Comparison of ENCODE assay signal across 14 cellular contexts in genomic region chr13:42137856-42138537, GRCh38.
A peak's percentile ranks its signal among the peaks of the same experiment; 100 is the strongest.
DNase-seq lines count a peak whose midpoint lies in the region; ATAC-seq and TF ChIP-seq lines count a peak whose summit lies in the region.
"Had no signal": no experiment of that assay in that cellular context is flagged by ENCODE, and none has a peak within 500 bp of the region (broad histone marks: within the 10 kb centered on the region; RNA-seq: fewer than 3 reads in every experiment).

No MANE protein-coding gene starts in this region.

- peaks cover 18% of the 10 kb centered on the region for H3K36me3 Mint-ChIP-seq in activated naive CD8-positive, alpha-beta T cell treated with anti-CD3 and anti-CD28 coated beads, Interleukin-2, amount 50 U/mL, for 24 hours (ENCODE audit: low read depth)
- H3K36me3 Mint-ChIP-seq: natural killer cell had no signal

- no peak overlapping the region for H2BK5ac ChIP-seq in mesenchymal stem cell (ENCODE audit: low read depth, low read length, poor library complexity, severe bottlenecking)

- H3K4me1 ChIP-seq in mesenchymal stem cell (ENCODE audit: control insufficient read depth, insufficient read depth, low read depth, low read length) = peaks cover 8% of the 10 kb centered on the region
- H3K4me1 ChIP-seq: tibial nerve had no signal

- no peak overlapping the region for H3K4ac ChIP-seq in mesenchymal stem cell (ENCODE audit: low read depth in 1 of 2, low read length in 2 of 2)

- no peak overlapping the region for H2BK12ac ChIP-seq in mesenchymal stem cell (ENCODE audit: low read length in 2 of 2)

- no peak overlapping the region for H3K14ac ChIP-seq in mesenchymal stem cell (ENCODE audit: low read length in 2 of 2)

- H3K4me3 Mint-ChIP-seq in activated naive CD8-positive, alpha-beta T cell treated with anti-CD3 and anti-CD28 coated beads, Interleukin-2, amount 50 U/mL, for 24 hours = no peak overlapping the region
- H3K4me3 Mint-ChIP-seq: central memory CD8-positive, alpha-beta T cell; natural killer cell had no signal

- H3K4me3 ChIP-seq in mesenchymal stem cell (ENCODE audit: insufficient read depth in 1 of 2, low read depth in 1 of 2, low read length in 2 of 2) = no peak overlapping the region
- H3K4me3 ChIP-seq in H7 (ENCODE audit: insufficient read depth, low read depth, low read length) = no peak overlapping the region
- H3K4me3 ChIP-seq: SJCRH30, tibial nerve had no signal

- H3K27me3 ChIP-seq in mesenchymal stem cell (ENCODE audit: control insufficient read depth in 1 of 2, insufficient read depth in 1 of 2, low read length in 2 of 2) = no peaks in the 10 kb centered on the region
- no peaks in the 10 kb centered on the region for H3K27me3 ChIP-seq in H7 (ENCODE audit: control insufficient read depth, insufficient read depth, low read length)
- H3K27me3 ChIP-seq: SJCRH30, tibial nerve had no signal

- H4K91ac ChIP-seq in mesenchymal stem cell (ENCODE audit: low read length) = no peak overlapping the region

- H3K27ac ChIP-seq in mesenchymal stem cell (ENCODE audit: low read length, poor library complexity, severe bottlenecking) = no peak overlapping the region
- H3K27ac ChIP-seq: SJCRH30, tibial nerve had no signal

- H3K18ac ChIP-seq in mesenchymal stem cell (ENCODE audit: low read depth in 1 of 2, low read length in 2 of 2) = no peak overlapping the region

- WGBS in mesenchymal stem cell = 98% methylated on average over 3 of the region's 3 CpGs

- ATAC-seq in HG02642 (IDR thresholded peaks at IDR 0.05; ENCODE audit: poor library complexity, unreplicated experiment) (peak; percentile 54), left lobe of liver (no peak)
- ATAC-seq in activated naive CD8-positive, alpha-beta T cell treated with anti-CD3 and anti-CD28 coated beads, Interleukin-2, amount 50 U/mL, for 24 hours = peak; percentile 44
- ATAC-seq: left ventricle myocardium superior, natural killer cell had no signal

- no peak overlapping the region for H3K23ac ChIP-seq in mesenchymal stem cell (ENCODE audit: low read length in 2 of 2)

- DNase-seq in GM10266 (ENCODE audit: extremely low spot score) (peak; percentile 22), mesenchymal stem cell (peak; percentile 56), NCI-H2029 treated with DMSO at 0.1 percent for 48 hours (lab: John Stamatoyannopoulos, UW) (no peak), NCI-H345 treated with DMSO at 0.1 percent for 48 hours (lab: John Stamatoyannopoulos, UW; ENCODE audit: unreplicated experiment) (no peak), H7 (no peak), left lobe of liver (ENCODE audit: low spot score) (no peak)
- no peak for DNase-seq in activated naive CD8-positive, alpha-beta T cell treated with anti-CD3 and anti-CD28 coated beads, Interleukin-2, amount 50 U/mL, for 24 hours
- DNase-seq: activated naive CD4-positive, alpha-beta T cell treated with Interleukin-2 at 50 U/mL for 16 hours; left ventricle myocardium superior; natural killer cell; SJCRH30 had no signal

- no peak overlapping the region for H2AFZ ChIP-seq in mesenchymal stem cell (ENCODE audit: low read depth, low read length)

- H3K79me1 ChIP-seq in mesenchymal stem cell (replicated peaks; ENCODE audit: low read length, poor library complexity, severe bottlenecking) = peaks cover 13% of the 10 kb centered on the region

- H2BK15ac ChIP-seq in mesenchymal stem cell (ENCODE audit: low read depth, poor library complexity, severe bottlenecking) = no peak overlapping the region

- H3K4me1 Mint-ChIP-seq in activated naive CD8-positive, alpha-beta T cell treated with anti-CD3 and anti-CD28 coated beads, Interleukin-2, amount 50 U/mL, for 24 hours = peaks cover 36% of the 10 kb centered on the region
- H3K4me1 Mint-ChIP-seq: natural killer cell had no signal

- H2AK5ac ChIP-seq in mesenchymal stem cell (ENCODE audit: low read length, severe bottlenecking) = no peak overlapping the region

- no peak overlapping the region for H3K4me2 ChIP-seq in mesenchymal stem cell (ENCODE audit: low read length, poor library complexity, severe bottlenecking)

- no peaks in the 10 kb centered on the region for H3K27me3 Mint-ChIP-seq in activated naive CD8-positive, alpha-beta T cell treated with anti-CD3 and anti-CD28 coated beads, Interleukin-2, amount 50 U/mL, for 24 hours
- H3K27me3 Mint-ChIP-seq: central memory CD8-positive, alpha-beta T cell had no signal

- H3K9me3 Mint-ChIP-seq in activated naive CD8-positive, alpha-beta T cell treated with anti-CD3 and anti-CD28 coated beads, Interleukin-2, amount 50 U/mL, for 24 hours = peaks cover 5% of the 10 kb centered on the region
- H3K9me3 Mint-ChIP-seq: natural killer cell had no signal

- no peak for TF ChIP-seq CTCF in GM10266 (IDR thresholded peaks at IDR 0.05; ENCODE audit: control insufficient read depth, insufficient read depth, low read depth, missing control alignments)

- H2BK120ac ChIP-seq in mesenchymal stem cell (ENCODE audit: low read depth, low read length) = no peak overlapping the region

- H3K36me3 ChIP-seq in mesenchymal stem cell (ENCODE audit: control insufficient read depth in 1 of 2, insufficient read depth in 2 of 2, low read depth in 1 of 2, low read length in 2 of 2) = no peaks in the 10 kb centered on the region
- H3K36me3 ChIP-seq in H7 (replicated peaks; ENCODE audit: control insufficient read depth, insufficient read depth, low read length) = no peaks in the 10 kb centered on the region
- H3K36me3 ChIP-seq: SJCRH30, tibial nerve had no signal

- H3K9me3 ChIP-seq in mesenchymal stem cell (ENCODE audit: control insufficient read depth, low read length) = no peaks in the 10 kb centered on the region
- H3K9me3 ChIP-seq: SJCRH30, tibial nerve had no signal

- no peak overlapping the region for H3K9ac ChIP-seq in mesenchymal stem cell (ENCODE audit: low read length)

- H3K27ac Mint-ChIP-seq in activated naive CD8-positive, alpha-beta T cell treated with anti-CD3 and anti-CD28 coated beads, Interleukin-2, amount 50 U/mL, for 24 hours = peak overlapping the region; percentile 24
- H3K27ac Mint-ChIP-seq: natural killer cell had no signal

- no peak overlapping the region for H4K8ac ChIP-seq in mesenchymal stem cell (ENCODE audit: low read length)

Comparison
In these comparisons a context has a peak if more than half of its experiments do, and no peak if none do; other contexts are left out.
1. DNase-seq: peak in GM10266 (single experiment) and mesenchymal stem cell (single experiment); none in activated naive CD8-positive, alpha-beta T cell treated with anti-CD3 and anti-CD28 coated beads, Interleukin-2, amount 50 U/mL, for 24 hours (single experiment), NCI-H2029 treated with DMSO at 0.1 percent for 48 hours (single experiment), NCI-H345 treated with DMSO at 0.1 percent for 48 hours (single experiment), H7 (single experiment) and left lobe of liver (single experiment).